9 cellular contexts compared by ENCODE assay signal in the genomic region with DNA sequence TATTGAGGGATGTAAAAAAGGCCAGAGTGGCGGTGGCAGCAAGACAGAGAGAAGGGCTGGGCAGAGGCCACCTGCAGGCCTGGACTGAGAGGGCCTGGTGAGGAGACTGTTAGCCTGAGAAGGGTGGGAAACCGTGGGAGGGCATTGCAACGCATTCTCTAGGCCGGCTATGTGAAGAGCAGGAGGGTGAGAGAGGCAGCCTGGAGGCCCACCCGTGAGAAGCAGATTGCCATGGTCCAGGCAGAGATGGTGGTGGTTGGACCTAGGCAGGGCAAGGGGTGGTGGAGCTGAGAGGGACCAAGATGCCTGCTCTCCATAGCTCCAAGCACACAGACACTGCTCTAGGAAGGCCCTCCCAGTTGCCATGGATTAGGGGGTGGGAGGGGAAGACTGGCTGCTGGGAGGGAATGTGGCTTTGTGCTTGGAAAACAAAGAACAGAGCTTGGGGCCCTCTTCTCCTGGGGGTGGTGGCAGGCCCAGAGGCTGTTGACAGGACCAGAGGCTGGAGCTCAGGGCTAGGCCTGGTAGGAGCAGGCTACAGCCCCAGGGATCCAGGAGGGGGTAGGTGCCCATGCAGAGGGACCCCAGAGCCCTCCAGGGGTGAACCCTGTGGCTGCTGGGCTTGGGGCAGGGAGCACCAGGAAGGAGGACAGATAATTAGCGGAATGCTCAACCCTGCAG. TPM values are rescaled to one million over a fixed set of nuclear protein-coding genes. Genes with fewer than 3 reads are reported as not detected.
DNase-seq lines count a peak whose midpoint lies in the region; ATAC-seq, FAIRE-seq and TF ChIP-seq lines count a peak whose summit lies in the region.
"Had no signal": no experiment of that assay in that cellular context is flagged by ENCODE, and none has a peak within 500 bp of the region (broad histone marks: within the 10 kb centered on the region; RNA-seq: fewer than 3 reads in every experiment).

No MANE protein-coding gene starts in this region.

- H3K4me1 ChIP-seq in NT2/D1 (ENCODE audit: insufficient read depth, insufficient read length) (peaks cover 26% of the 10 kb centered on the region), endodermal cell (ENCODE audit: control insufficient read depth, insufficient read depth, low read length) (peaks cover 16% of the 10 kb centered on the region), prostate gland (replicated peaks) (peaks cover 13% of the 10 kb centered on the region), kidney (ENCODE audit: control insufficient read depth in 1 of 2, insufficient read depth in 1 of 2, low read depth in 1 of 2, low read length in 2 of 2) (peaks cover 0 to 5% of the 10 kb centered on the region in 2 donors)

- WGBS in endodermal cell (ENCODE audit: insufficient coverage in 1 of 2, insufficient read length in 1 of 2), 2 experiments: 35 to 64% methylated on average over 5 to 6 of the region's 6 CpGs
- WGBS in prostate gland: 61% methylated on average over 6 of the region's 6 CpGs

- no peak for ATAC-seq in HG02970 (IDR thresholded peaks at IDR 0.05; ENCODE audit: low FRiP score, unreplicated experiment)
- no peak for ATAC-seq in HG03139 (IDR thresholded peaks at IDR 0.05; ENCODE audit: unreplicated experiment)

- no peaks in the 10 kb centered on the region for H3K27me3 Mint-ChIP-seq in endodermal cell (ENCODE audit: insufficient read depth)

- H3K9me3 Mint-ChIP-seq in endodermal cell: no peaks in the 10 kb centered on the region
- H3K9me3 Mint-ChIP-seq: T-helper 1 cell treated with Interleukin-12 subunit alpha and Interleukin-12 subunit beta and Interleukin-4 antibody, amounts not matched to agents 30 μg/mL and 1 μg/mL, for 36 hours had no signal

- H3K36me3 ChIP-seq in NT2/D1 (ENCODE audit: insufficient read depth, insufficient read length, low read length) (peaks cover 23% of the 10 kb centered on the region), endodermal cell (ENCODE audit: control insufficient read depth, insufficient read depth, low read length) (no peaks in the 10 kb centered on the region), prostate gland (no peaks in the 10 kb centered on the region), kidney (ENCODE audit: control insufficient read depth in 1 of 2, insufficient read depth in 2 of 2, low read length in 2 of 2) (peaks cover 2 to 3% of the 10 kb centered on the region in 2 donors)

- H3K9ac ChIP-seq in NT2/D1 (ENCODE audit: insufficient read length, low read depth) (peak overlapping the region; percentile 59), endodermal cell (ENCODE audit: extremely low read depth, low read length, poor library complexity, severe bottlenecking) (peak overlapping the region; percentile 32), kidney (ENCODE audit: low read length in 2 of 2) (no peak overlapping the region)

- H3K27me3 ChIP-seq in NT2/D1 (ENCODE audit: insufficient read depth, insufficient read length): no peaks in the 10 kb centered on the region
- H3K27me3 ChIP-seq in endodermal cell (ENCODE audit: control insufficient read depth, insufficient read depth, low read length, poor library complexity, severe bottlenecking): no peaks in the 10 kb centered on the region
- H3K27me3 ChIP-seq in prostate gland (replicated peaks; ENCODE audit: insufficient read depth): no peaks in the 10 kb centered on the region

- H3K4me3 Mint-ChIP-seq in endodermal cell: no peak overlapping the region
- H3K4me3 Mint-ChIP-seq: T-helper 1 cell treated with Interleukin-12 subunit alpha and Interleukin-12 subunit beta and Interleukin-4 antibody, amounts not matched to agents 30 μg/mL and 1 μg/mL, for 36 hours had no signal

- no peak for TF ChIP-seq POLR2A in prostate gland (IDR thresholded peaks at IDR 0.05)

- peaks cover 15% of the 10 kb centered on the region for H3K36me3 Mint-ChIP-seq in endodermal cell (ENCODE audit: low read depth)

- no peak for FAIRE-seq in kidney (lab: Jason Lieb, UNC)

- H3K4me1 Mint-ChIP-seq in endodermal cell: peaks cover 24% of the 10 kb centered on the region

- no peaks in the 10 kb centered on the region for H3K9me3 ChIP-seq in NT2/D1 (ENCODE audit: insufficient read depth, low read length)
- H3K9me3 ChIP-seq in endodermal cell (ENCODE audit: control insufficient read depth, low read length): no peaks in the 10 kb centered on the region
- no peaks in the 10 kb centered on the region for H3K9me3 ChIP-seq in prostate gland
- H3K9me3 ChIP-seq in kidney (ENCODE audit: control insufficient read depth in 1 of 2, low read length in 2 of 2): no peaks in the 10 kb centered on the region

- intact Hi-C loops in prostate gland (cut with DNase I) (no loop called here), kidney (cut with DNase I) (no loop called here)

- H3K4me3 ChIP-seq in NT2/D1 (ENCODE audit: insufficient read length, low read depth): no peak overlapping the region
- no peak overlapping the region for H3K4me3 ChIP-seq in endodermal cell (ENCODE audit: low read length)
- H3K4me3 ChIP-seq in prostate gland: no peak overlapping the region
- no peak overlapping the region for H3K4me3 ChIP-seq in kidney (ENCODE audit: low read length in 2 of 2)

- TF ChIP-seq CTCF in endodermal cell (conservative IDR thresholded peaks at IDR 0.05): peak; percentile 30
- TF ChIP-seq CTCF in prostate gland (IDR thresholded peaks at IDR 0.05): no peak
- no peak for TF ChIP-seq CTCF in kidney (IDR thresholded peaks at IDR 0.05; ENCODE audit: borderline replicate concordance, extremely low read depth, insufficient read depth)

- H3K27ac ChIP-seq in endodermal cell (ENCODE audit: low read depth, low read length) (peak overlapping the region; percentile 93), prostate gland (peak overlapping the region; percentile 58 to 67), kidney (ENCODE audit: low read depth in 2 of 2, low read length in 2 of 2) (no peak overlapping the region)

- peak overlapping the region; percentile 92 for H3K27ac Mint-ChIP-seq in endodermal cell

- DNase-seq in NT2/D1 (ENCODE audit: low read depth, low spot score): peak; percentile 70
- peak; percentile 91 for DNase-seq in endodermal cell
- DNase-seq in prostate gland (ENCODE audit: low spot score): no peak
- DNase-seq in kidney: no peak
- DNase-seq: HCEC 1CT had no signal

RNA-seq across cellular contexts. Expression of gene TCAP, which starts 12.4 kb away (rescaled TPM):
- total RNA-seq in endodermal cell (1 to 10 TPM; 1.5 to 1.9 TPM), prostate gland (10 to 100 TPM in 1 of 2 donors, 1 to 10 TPM in 1; 4.3 to 44.3 TPM), kidney (1.5 TPM)
- polyA plus RNA-seq in endodermal cell (2013, experiment 1 of 2): 2.5 TPM
- 2.1 TPM for polyA plus RNA-seq in endodermal cell (2013, experiment 2 of 2)
- polyA plus RNA-seq in kidney (ENCODE audit: insufficient read depth, low read depth, low replicate concordance): 1.7 TPM

RNA-seq across cellular contexts. Expression of gene PNMT, which starts 15.5 kb away (rescaled TPM):
- total RNA-seq in endodermal cell: 1 to 10 TPM in 1 of 2 donors, under 1 TPM in 1; 0.55 to 1.0 TPM
- 0.71 TPM for polyA plus RNA-seq in endodermal cell (2013, experiment 1 of 2)
- polyA plus RNA-seq in endodermal cell (2013, experiment 2 of 2): 0.37 TPM
- total RNA-seq in prostate gland: 1 to 10 TPM; 2.7 to 5.8 TPM
- 8.2 TPM for total RNA-seq in kidney
- 2.0 TPM for polyA plus RNA-seq in kidney (ENCODE audit: insufficient read depth, low read depth, low replicate concordance)

RNA-seq across cellular contexts. Expression of gene STARD3, which starts 15.8 kb away (rescaled TPM):
- total RNA-seq in endodermal cell (10 to 100 TPM; 60.3 to 60.5 TPM), prostate gland (100 to 1,000 TPM in 1 of 2 donors, 10 to 100 TPM in 1; 52.5 to 202 TPM), kidney (47.6 TPM)
- 52.0 TPM for polyA plus RNA-seq in endodermal cell (2013, experiment 1 of 2)
- polyA plus RNA-seq in endodermal cell (2013, experiment 2 of 2): 54.0 TPM
- polyA plus RNA-seq in kidney (ENCODE audit: insufficient read depth, low read depth, low replicate concordance): 32.1 TPM

RNA-seq across cellular contexts. Expression of gene PPP1R1B, which starts 26.0 kb away (rescaled TPM):
- total RNA-seq in endodermal cell: 1 to 10 TPM; 1.0 to 2.1 TPM
- 0.46 TPM for polyA plus RNA-seq in endodermal cell (2013, experiment 1 of 2)
- not detected for polyA plus RNA-seq in endodermal cell (2013, experiment 2 of 2)
- total RNA-seq in prostate gland: 100 to 1,000 TPM in 1 of 2 donors, 10 to 100 TPM in 1; 69.0 to 108 TPM
- 31.1 TPM for total RNA-seq in kidney
- 22.9 TPM for polyA plus RNA-seq in kidney (ENCODE audit: insufficient read depth, low read depth, low replicate concordance)
- total RNA-seq: dermis microvascular lymphatic vessel endothelial cell had no signal

RNA-seq across cellular contexts. Expression of gene PGAP3, which starts 35.1 kb away (rescaled TPM):
- total RNA-seq in endodermal cell (10 to 100 TPM; 22.6 to 29.3 TPM), prostate gland (10 to 100 TPM; 44.6 to 50.0 TPM), kidney (48.5 TPM)
- polyA plus RNA-seq in endodermal cell (2013, experiment 1 of 2): 12.2 TPM
- polyA plus RNA-seq in endodermal cell (2013, experiment 2 of 2): 11.0 TPM
- 33.8 TPM for polyA plus RNA-seq in kidney (ENCODE audit: insufficient read depth, low read depth, low replicate concordance)

Comparison
In these comparisons a context has a peak if more than half of its experiments do, and no peak if none do; other contexts are left out.
1. DNase-seq: peak in NT2/D1 (single experiment) and endodermal cell (single experiment); none in prostate gland (single experiment) and kidney (single experiment).
2. H3K9ac ChIP-seq: peak in NT2/D1 (single experiment) and endodermal cell (single experiment); none in kidney (0 of 2).
3. H3K27ac ChIP-seq: peak in endodermal cell (single experiment) and prostate gland (2 of 2); none in kidney (0 of 2).